In genomic region chr2:238720232-238720672, GRCh38 we compare ENCODE assay signal across 8 cellular contexts.
DNase-seq lines count a peak whose midpoint lies in the region; ATAC-seq and TF ChIP-seq lines count a peak whose summit lies in the region.

No MANE protein-coding gene starts in this region.

- H3K4me1 Mint-ChIP-seq in Caco-2 (ENCODE audit: low read depth, unreplicated experiment): no peaks in the 10 kb centered on the region

- WGBS in SK-N-SH (ENCODE audit: low lambda C conversion rate): 76% methylated on average over 15 of the region's 15 CpGs
- 34 to 47% methylated on average over 15 of the region's 15 CpGs for WGBS in lower leg skin, 2 donors

- H3K9me3 Mint-ChIP-seq in Caco-2 (ENCODE audit: unreplicated experiment): no peaks in the 10 kb centered on the region

- no peaks in the 10 kb centered on the region for H4K20me1 ChIP-seq in SK-N-SH (ENCODE audit: insufficient read depth)

- H2AFZ ChIP-seq in SK-N-SH (ENCODE audit: low read depth): no peak overlapping the region

- TF ChIP-seq EP300 in SK-N-SH (IDR thresholded peaks at IDR 0.05; ENCODE audit: borderline replicate concordance in 1 of 2, low read depth in 1 of 2, low read length in 1 of 2): no peak

- TF ChIP-seq CTCF in Caco-2 (IDR thresholded peaks at IDR 0.05; ENCODE audit: insufficient read depth in 1 of 2, low read depth in 1 of 2, low read length in 1 of 2, severe bottlenecking in 1 of 2, unreplicated experiment in 1 of 2): peak; percentile 43 to 45
- TF ChIP-seq CTCF in SK-N-SH (IDR thresholded peaks at IDR 0.05): peak; percentile 49
- TF ChIP-seq CTCF in breast epithelium (IDR thresholded peaks at IDR 0.05): peak in 2 of 3 donors; percentile 14 to 51
- no peak for TF ChIP-seq CTCF in lower leg skin (IDR thresholded peaks at IDR 0.05)

- no peak overlapping the region for H3K9ac ChIP-seq in SK-N-SH

- POLR2A ChIA-PET in Caco-2 (lab: Charles Lee): no interaction called here
- POLR2A ChIA-PET in SK-N-SH (lab: Yijun Ruan, JAX): no interaction called here

- H3K4me2 ChIP-seq in SK-N-SH: no peak overlapping the region

- no peak overlapping the region for H3K4me3 ChIP-seq in Caco-2 (ENCODE audit: low read depth, low read length)
- H3K4me3 ChIP-seq in SK-N-SH (ENCODE audit: low read depth in 2 of 2, low read length in 1 of 2): no peak overlapping the region; a peak in 1 of 4 replicates
- H3K4me3 ChIP-seq in breast epithelium: no peak overlapping the region
- H3K4me3 ChIP-seq in lower leg skin (ENCODE audit: low read depth, poor library complexity, severe bottlenecking): no peak overlapping the region

- H3K9me3 ChIP-seq in Caco-2 (no peaks in the 10 kb centered on the region), SK-N-SH (no peaks in the 10 kb centered on the region), breast epithelium (no peaks in the 10 kb centered on the region)

- intact Hi-C loops in Caco-2 (cut with micrococcal nuclease; ENCODE audit: unreplicated experiment) (no loop called here), breast epithelium (cut with DNase I; ENCODE audit: low total_unique reads) (no loop called here), lower leg skin (cut with DNase I; ENCODE audit: low total_unique reads) (no loop called here)

- DNase-seq in Caco-2 (peak in 1 of 2 experiments; percentile 47), HUDEP-2 (lab: John Stamatoyannopoulos, UW; ENCODE audit: unreplicated experiment in 76 of 76) (peak in 41 of 76 experiments; percentile 2 to 54 (median 20)), SK-N-SH (peak; percentile 62), breast epithelium (ENCODE audit: low spot score in 2 of 2) (no peak), lower leg skin (ENCODE audit: low spot score in 2 of 2) (peak; percentile 31 to 87), stromal cell of bone marrow (ENCODE audit: low read depth) (peak; percentile 17)

- H3K27me3 ChIP-seq in Caco-2 (replicated peaks; ENCODE audit: control insufficient read depth, insufficient read depth, low read length) (no peaks in the 10 kb centered on the region), SK-N-SH (ENCODE audit: insufficient read depth) (no peaks in the 10 kb centered on the region), breast epithelium (peaks cover 0 to 9% of the 10 kb centered on the region in 2 donors)

- TF ChIP-seq POLR2A in breast epithelium (IDR thresholded peaks at IDR 0.05) (no peak), lower leg skin (IDR thresholded peaks at IDR 0.05) (no peak)

- peak; percentile 23; the same call in 1 of the 2 replicates for TF ChIP-seq RAD21 in SK-N-SH (IDR thresholded peaks at IDR 0.05; ENCODE audit: low read length)

- H3K36me3 Mint-ChIP-seq in Caco-2 (ENCODE audit: insufficient read depth, unreplicated experiment): no peaks in the 10 kb centered on the region

- H3K27me3 Mint-ChIP-seq in Caco-2 (ENCODE audit: insufficient read depth, unreplicated experiment): peaks cover 14% of the 10 kb centered on the region

- H3K27ac Mint-ChIP-seq in Caco-2 (ENCODE audit: unreplicated experiment): no peak overlapping the region

- no peaks in the 10 kb centered on the region for H3K4me1 ChIP-seq in Caco-2
- no peaks in the 10 kb centered on the region for H3K4me1 ChIP-seq in SK-N-SH (ENCODE audit: control insufficient read depth in 1 of 2, insufficient read depth in 2 of 2, low read depth in 1 of 2, low read length in 1 of 2)
- H3K4me1 ChIP-seq in breast epithelium: no peaks in the 10 kb centered on the region

- no peak overlapping the region for H3K27ac ChIP-seq in SK-N-SH (ENCODE audit: low read depth in 2 of 2, low read length in 1 of 2)
- H3K27ac ChIP-seq in breast epithelium: no peak overlapping the region

- CTCF ChIA-PET in Caco-2 (lab: Charles Lee) (interaction anchor here (0.7 kb wide), 1 partner anchor 65 kb away, joined by 3 read pairs; no protein-coding TSS in a partner anchor), SK-N-SH (lab: Yijun Ruan, JAX) (interaction anchor here (1.3 kb wide), 1 partner anchor 25 kb away, joined by 3 read pairs; no protein-coding TSS in a partner anchor)

- H3K4me3 Mint-ChIP-seq in Caco-2 (ENCODE audit: unreplicated experiment): no peak overlapping the region

- H3K9me2 ChIP-seq in SK-N-SH: no peaks in the 10 kb centered on the region

- no TSS peak for BruUV-seq in Caco-2 (replicated peaks; lab: Mats Ljungman, UMichigan)

- no peak for ATAC-seq in HG03460 (IDR thresholded peaks at IDR 0.05; ENCODE audit: unreplicated experiment)
- ATAC-seq in HG02642 (IDR thresholded peaks at IDR 0.05; ENCODE audit: poor library complexity, unreplicated experiment): no peak

- H3F3A ChIP-seq in SK-N-SH (replicated peaks; ENCODE audit: insufficient read depth): no peaks in the 10 kb centered on the region

- H3K36me3 ChIP-seq in Caco-2 (ENCODE audit: control insufficient read depth, insufficient read depth, low read length): no peaks in the 10 kb centered on the region
- no peaks in the 10 kb centered on the region for H3K36me3 ChIP-seq in SK-N-SH (replicated peaks in 1 of 2; ENCODE audit: control insufficient read depth in 1 of 2, insufficient read depth in 2 of 2, low read length in 1 of 2)
- H3K36me3 ChIP-seq in breast epithelium: no peaks in the 10 kb centered on the region

- H3K79me2 ChIP-seq in SK-N-SH (ENCODE audit: insufficient read depth): no peaks in the 10 kb centered on the region

TF ChIP-seq in SK-N-SH, 30 proteins besides CTCF, POLR2A, EP300 and RAD21 (continues in another document):
- TF ChIP-seq EZH2phosphoT487 (IDR thresholded peaks at IDR 0.05; ENCODE audit: borderline replicate concordance, low read depth) (no peak), SIN3A (IDR thresholded peaks at IDR 0.05; ENCODE audit: borderline replicate concordance, low read depth, low read length) (no peak), CHD2 (IDR thresholded peaks at IDR 0.05; ENCODE audit: low read length, partially characterized antibody) (no peak), REST (IDR thresholded peaks at IDR 0.05; ENCODE audit: low read depth, low read length) (no peak), NFIC (IDR thresholded peaks at IDR 0.05; ENCODE audit: borderline replicate concordance) (no peak), NRF1 (IDR thresholded peaks at IDR 0.05; ENCODE audit: low read depth, low read length) (no peak), ZBTB33 (IDR thresholded peaks at IDR 0.05; ENCODE audit: borderline replicate concordance, low read depth) (no peak), MXI1 (IDR thresholded peaks at IDR 0.05; ENCODE audit: low read depth, low read length) (no peak), TEAD4 (IDR thresholded peaks at IDR 0.05; ENCODE audit: borderline replicate concordance, insufficient read depth) (no peak), RFX5 (IDR thresholded peaks at IDR 0.05; ENCODE audit: low read length) (no peak), FOSL2 (IDR thresholded peaks at IDR 0.05; ENCODE audit: borderline replicate concordance, low read depth) (no peak), MEF2A (IDR thresholded peaks at IDR 0.05; ENCODE audit: borderline replicate concordance, low read depth) (no peak), POLR2AphosphoS5 (IDR thresholded peaks at IDR 0.05; ENCODE audit: low read depth, low read length) (no peak), TCF12 (IDR thresholded peaks at IDR 0.05) (no peak), FOXM1 (IDR thresholded peaks at IDR 0.05; ENCODE audit: low read depth) (no peak), USF1 (IDR thresholded peaks at IDR 0.05; ENCODE audit: borderline replicate concordance, low read depth) (no peak)

Comparison
In these comparisons a context has a peak if more than half of its experiments do, and no peak if none do; other contexts are left out.
1. DNase-seq: peak in HUDEP-2 (41 of 76), SK-N-SH (single experiment), lower leg skin (2 of 2) and stromal cell of bone marrow (single experiment); none in breast epithelium (0 of 2).
2. CTCF ChIP-seq: peak in Caco-2 (2 of 2), SK-N-SH (single experiment) and breast epithelium (2 of 3); none in lower leg skin (0 of 3).